In the genomic region with DNA sequence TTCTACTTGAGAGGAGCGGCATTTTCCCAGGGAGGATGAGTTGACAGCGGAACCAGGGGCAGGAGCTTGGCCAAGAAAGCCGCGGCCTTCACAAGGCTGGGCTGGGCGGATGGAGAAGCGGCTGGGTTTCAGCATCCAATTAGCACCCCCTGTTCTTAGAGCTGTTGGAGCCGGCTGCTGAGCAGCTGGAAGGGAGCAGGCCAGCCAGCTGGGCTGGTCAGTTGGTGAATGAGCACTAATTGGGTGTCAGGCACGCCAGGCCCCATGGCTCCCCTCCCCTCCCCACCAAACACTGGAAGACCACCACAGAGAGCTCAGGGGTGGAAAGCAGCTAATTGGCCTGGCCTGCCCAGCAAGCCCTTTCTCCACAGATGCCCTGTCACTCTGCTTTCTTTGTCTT, we compare ENCODE assay signal across 1 cellular context.
TF ChIP-seq lines count a peak whose summit lies in the region.

No MANE protein-coding gene starts in this region.

TF ChIP-seq in WTC11, 78 proteins besides CTCF, POLR2A, EP300 and RAD21 (continued from another document):
- TF ChIP-seq, protein P1, sequence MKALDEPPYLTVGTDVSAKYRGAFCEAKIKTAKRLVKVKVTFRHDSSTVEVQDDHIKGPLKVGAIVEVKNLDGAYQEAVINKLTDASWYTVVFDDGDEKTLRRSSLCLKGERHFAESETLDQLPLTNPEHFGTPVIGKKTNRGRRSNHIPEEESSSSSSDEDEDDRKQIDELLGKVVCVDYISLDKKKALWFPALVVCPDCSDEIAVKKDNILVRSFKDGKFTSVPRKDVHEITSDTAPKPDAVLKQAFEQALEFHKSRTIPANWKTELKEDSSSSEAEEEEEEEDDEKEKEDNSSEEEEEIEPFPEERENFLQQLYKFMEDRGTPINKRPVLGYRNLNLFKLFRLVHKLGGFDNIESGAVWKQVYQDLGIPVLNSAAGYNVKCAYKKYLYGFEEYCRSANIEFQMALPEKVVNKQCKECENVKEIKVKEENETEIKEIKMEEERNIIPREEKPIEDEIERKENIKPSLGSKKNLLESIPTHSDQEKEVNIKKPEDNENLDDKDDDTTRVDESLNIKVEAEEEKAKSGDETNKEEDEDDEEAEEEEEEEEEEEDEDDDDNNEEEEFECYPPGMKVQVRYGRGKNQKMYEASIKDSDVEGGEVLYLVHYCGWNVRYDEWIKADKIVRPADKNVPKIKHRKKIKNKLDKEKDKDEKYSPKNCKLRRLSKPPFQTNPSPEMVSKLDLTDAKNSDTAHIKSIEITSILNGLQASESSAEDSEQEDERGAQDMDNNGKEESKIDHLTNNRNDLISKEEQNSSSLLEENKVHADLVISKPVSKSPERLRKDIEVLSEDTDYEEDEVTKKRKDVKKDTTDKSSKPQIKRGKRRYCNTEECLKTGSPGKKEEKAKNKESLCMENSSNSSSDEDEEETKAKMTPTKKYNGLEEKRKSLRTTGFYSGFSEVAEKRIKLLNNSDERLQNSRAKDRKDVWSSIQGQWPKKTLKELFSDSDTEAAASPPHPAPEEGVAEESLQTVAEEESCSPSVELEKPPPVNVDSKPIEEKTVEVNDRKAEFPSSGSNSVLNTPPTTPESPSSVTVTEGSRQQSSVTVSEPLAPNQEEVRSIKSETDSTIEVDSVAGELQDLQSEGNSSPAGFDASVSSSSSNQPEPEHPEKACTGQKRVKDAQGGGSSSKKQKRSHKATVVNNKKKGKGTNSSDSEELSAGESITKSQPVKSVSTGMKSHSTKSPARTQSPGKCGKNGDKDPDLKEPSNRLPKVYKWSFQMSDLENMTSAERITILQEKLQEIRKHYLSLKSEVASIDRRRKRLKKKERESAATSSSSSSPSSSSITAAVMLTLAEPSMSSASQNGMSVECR (CRISPR knock-in tag; IDR thresholded peaks at IDR 0.05; ENCODE audit: borderline replicate concordance), result no peak
- TF ChIP-seq, protein P2, sequence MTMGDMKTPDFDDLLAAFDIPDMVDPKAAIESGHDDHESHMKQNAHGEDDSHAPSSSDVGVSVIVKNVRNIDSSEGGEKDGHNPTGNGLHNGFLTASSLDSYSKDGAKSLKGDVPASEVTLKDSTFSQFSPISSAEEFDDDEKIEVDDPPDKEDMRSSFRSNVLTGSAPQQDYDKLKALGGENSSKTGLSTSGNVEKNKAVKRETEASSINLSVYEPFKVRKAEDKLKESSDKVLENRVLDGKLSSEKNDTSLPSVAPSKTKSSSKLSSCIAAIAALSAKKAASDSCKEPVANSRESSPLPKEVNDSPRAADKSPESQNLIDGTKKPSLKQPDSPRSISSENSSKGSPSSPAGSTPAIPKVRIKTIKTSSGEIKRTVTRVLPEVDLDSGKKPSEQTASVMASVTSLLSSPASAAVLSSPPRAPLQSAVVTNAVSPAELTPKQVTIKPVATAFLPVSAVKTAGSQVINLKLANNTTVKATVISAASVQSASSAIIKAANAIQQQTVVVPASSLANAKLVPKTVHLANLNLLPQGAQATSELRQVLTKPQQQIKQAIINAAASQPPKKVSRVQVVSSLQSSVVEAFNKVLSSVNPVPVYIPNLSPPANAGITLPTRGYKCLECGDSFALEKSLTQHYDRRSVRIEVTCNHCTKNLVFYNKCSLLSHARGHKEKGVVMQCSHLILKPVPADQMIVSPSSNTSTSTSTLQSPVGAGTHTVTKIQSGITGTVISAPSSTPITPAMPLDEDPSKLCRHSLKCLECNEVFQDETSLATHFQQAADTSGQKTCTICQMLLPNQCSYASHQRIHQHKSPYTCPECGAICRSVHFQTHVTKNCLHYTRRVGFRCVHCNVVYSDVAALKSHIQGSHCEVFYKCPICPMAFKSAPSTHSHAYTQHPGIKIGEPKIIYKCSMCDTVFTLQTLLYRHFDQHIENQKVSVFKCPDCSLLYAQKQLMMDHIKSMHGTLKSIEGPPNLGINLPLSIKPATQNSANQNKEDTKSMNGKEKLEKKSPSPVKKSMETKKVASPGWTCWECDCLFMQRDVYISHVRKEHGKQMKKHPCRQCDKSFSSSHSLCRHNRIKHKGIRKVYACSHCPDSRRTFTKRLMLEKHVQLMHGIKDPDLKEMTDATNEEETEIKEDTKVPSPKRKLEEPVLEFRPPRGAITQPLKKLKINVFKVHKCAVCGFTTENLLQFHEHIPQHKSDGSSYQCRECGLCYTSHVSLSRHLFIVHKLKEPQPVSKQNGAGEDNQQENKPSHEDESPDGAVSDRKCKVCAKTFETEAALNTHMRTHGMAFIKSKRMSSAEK (CRISPR knock-in tag; IDR thresholded peaks at IDR 0.05; ENCODE audit: borderline replicate concordance), result no peak
- TF ChIP-seq SOX15 (CRISPR knock-in tag; IDR thresholded peaks at IDR 0.05), result no peak
TF ChIP-seq in WTC11: peak in this region for 0.
